8 cellular contexts compared by ENCODE assay signal in genomic region chr6:137341721-137342195, GRCh38.
A peak's percentile ranks its signal among the peaks of the same experiment; 100 is the strongest.
DNase-seq lines count a peak whose midpoint lies in the region; ATAC-seq, FAIRE-seq and TF ChIP-seq lines count a peak whose summit lies in the region.

No MANE protein-coding gene starts in this region.

- no peak overlapping the region for H3K27ac Mint-ChIP-seq in CD4-positive, CD25-positive, alpha-beta regulatory T cell

- H3K27me3 ChIP-seq in CD4-positive, CD25-positive, alpha-beta regulatory T cell (ENCODE audit: control insufficient read depth, insufficient read depth, low read length): peaks cover 11% of the 10 kb centered on the region
- peaks cover 6% of the 10 kb centered on the region for H3K27me3 ChIP-seq in bronchial epithelial cell (ENCODE audit: control insufficient read depth, insufficient read depth, low read length)

- H3K4me3 Mint-ChIP-seq in CD4-positive, CD25-positive, alpha-beta regulatory T cell: peak overlapping the region in 3 of 4 donors; percentile 31 to 78 (median 46)

- no peaks in the 10 kb centered on the region for H3K9me3 Mint-ChIP-seq in CD4-positive, CD25-positive, alpha-beta regulatory T cell

- DNase-seq in CD4-positive, CD25-positive, alpha-beta regulatory T cell: peak; percentile 35 to 78 (median 64)
- peak; percentile 11 for DNase-seq in HTR-8/SVneo (ENCODE audit: insufficient read length, low spot score)
- DNase-seq in SW480 (ENCODE audit: low spot score): peak; percentile 9
- DNase-seq in bronchial epithelial cell (ENCODE audit: low read depth): no peak
- DNase-seq in mucosa of descending colon: peak; percentile 36 to 61 (median 58)
- DNase-seq in NCI-H1436 (lab: John Stamatoyannopoulos, UW): no peak

- peaks cover 25% of the 10 kb centered on the region for H3K27me3 Mint-ChIP-seq in CD4-positive, CD25-positive, alpha-beta regulatory T cell

- H3K4me3 ChIP-seq in CD4-positive, CD25-positive, alpha-beta regulatory T cell (ENCODE audit: low read depth, low read length): peak overlapping the region; percentile 92
- no peak overlapping the region for H3K4me3 ChIP-seq in bronchial epithelial cell (ENCODE audit: low read depth, low read length)
- no peak overlapping the region for H3K4me3 ChIP-seq in mucosa of descending colon

- H3K36me3 Mint-ChIP-seq in CD4-positive, CD25-positive, alpha-beta regulatory T cell: no peaks in the 10 kb centered on the region

- H3K9me3 ChIP-seq in CD4-positive, CD25-positive, alpha-beta regulatory T cell (ENCODE audit: control insufficient read depth in 2 of 2, low read length in 2 of 2): no peaks in the 10 kb centered on the region
- no peaks in the 10 kb centered on the region for H3K9me3 ChIP-seq in mucosa of descending colon

- TF ChIP-seq CTCF in bronchial epithelial cell (IDR thresholded peaks at IDR 0.05; ENCODE audit: insufficient read depth, low read length, severe bottlenecking) (peak; percentile 28), mucosa of descending colon (IDR thresholded peaks at IDR 0.05) (no peak)

- intact Hi-C loops in mucosa of descending colon (cut with DNase I, micrococcal nuclease): no loop called here

- H3K27ac ChIP-seq in CD4-positive, CD25-positive, alpha-beta regulatory T cell (ENCODE audit: insufficient read depth, low read length, poor library complexity, severe bottlenecking): no peak overlapping the region
- peak overlapping the region; percentile 54 for H3K27ac ChIP-seq in temporal lobe (ENCODE audit: low read depth, low read length)

- H3K4me1 ChIP-seq in CD4-positive, CD25-positive, alpha-beta regulatory T cell (ENCODE audit: control insufficient read depth, insufficient read depth, low read length, poor library complexity, severe bottlenecking): peaks cover 16% of the 10 kb centered on the region
- peaks cover 5% of the 10 kb centered on the region for H3K4me1 ChIP-seq in mucosa of descending colon (ENCODE audit: low read depth)

- peak; percentile 67 to 68 for ATAC-seq in CD4-positive, CD25-positive, alpha-beta regulatory T cell (ENCODE audit: low read depth in 2 of 2)
- peak; percentile 65 for ATAC-seq in mucosa of descending colon
- ATAC-seq in GM19455 (IDR thresholded peaks at IDR 0.05; ENCODE audit: unreplicated experiment): no peak

- FAIRE-seq in HTR-8/SVneo (lab: Jason Lieb, UNC) (no peak), bronchial epithelial cell (lab: Jason Lieb, UNC) (peak; percentile 40)

- peaks cover 9 to 30% (median 20%) of the 10 kb centered on the region in 4 donors for H3K4me1 Mint-ChIP-seq in CD4-positive, CD25-positive, alpha-beta regulatory T cell

- no peaks in the 10 kb centered on the region for H3K36me3 ChIP-seq in CD4-positive, CD25-positive, alpha-beta regulatory T cell (ENCODE audit: control insufficient read depth, insufficient read depth, low read length)
- H3K36me3 ChIP-seq in bronchial epithelial cell (ENCODE audit: control insufficient read depth, insufficient read depth, low read length) (no peaks in the 10 kb centered on the region), mucosa of descending colon (ENCODE audit: low read depth) (no peaks in the 10 kb centered on the region)

Comparison
In these comparisons a context has a peak if more than half of its experiments do, and no peak if none do; other contexts are left out.
1. DNase-seq: peak in CD4-positive, CD25-positive, alpha-beta regulatory T cell (3 of 3), HTR-8/SVneo (single experiment), SW480 (single experiment) and mucosa of descending colon (3 of 3); none in bronchial epithelial cell (single experiment) and NCI-H1436 (single experiment).